In the genomic region with DNA sequence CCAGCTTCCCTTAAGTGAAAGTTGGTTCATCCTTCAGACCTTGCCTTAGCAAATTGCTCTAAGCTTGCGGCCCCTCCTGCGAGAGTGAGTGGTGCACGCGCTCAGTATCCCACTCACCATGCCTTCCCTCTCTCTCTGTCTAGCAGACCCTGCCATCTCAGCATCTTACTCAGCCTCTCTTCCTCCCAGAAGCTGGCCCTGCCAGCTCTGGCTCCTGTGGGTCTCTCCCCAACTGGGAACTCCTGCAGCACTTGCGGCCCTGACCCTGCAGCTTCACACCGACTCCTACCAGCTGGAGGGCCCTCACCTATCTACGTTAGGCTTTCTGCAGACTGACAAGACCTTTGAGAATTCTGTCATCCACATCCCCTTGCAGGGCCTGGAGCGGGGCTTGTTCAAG, we compare ENCODE assay signal across 21 cellular contexts.
"Had no signal": no experiment of that assay in that cellular context is flagged by ENCODE, and none has a peak within 500 bp of the region (broad histone marks: within the 10 kb centered on the region; RNA-seq: fewer than 3 reads in every experiment).

No MANE protein-coding gene starts in this region.

- H3K9me3 ChIP-seq: ovary, sigmoid colon had no signal

- H3K36me3 Mint-ChIP-seq: immature natural killer cell had no signal

- DNase-seq: cerebellar nuclear complex; dorsolateral prefrontal cortex; effector memory CD4-positive, alpha-beta T cell; esophagus squamous epithelium; foreskin fibroblast; glutamatergic neuron; immature natural killer cell; kidney; left cardiac atrium; mesendoderm; naive thymus-derived CD4-positive, alpha-beta T cell; nephron progenitor cell; ovary; sigmoid colon; stimulated activated CD4-positive, alpha-beta T cell treated with anti-CD3 and anti-CD28 coated beads, Interleukin-2, amount 100 ng/mL, for 24 hours; stimulated activated CD4-positive, alpha-beta T cell treated with anti-CD3 and anti-CD28 coated beads, Interleukin-4, amount 100 ng/mL, for 4 hours; stimulated activated naive CD4-positive, alpha-beta T cell; upper lobe of left lung had no signal

- H3K4me1 ChIP-seq: esophagus squamous epithelium, gastroesophageal sphincter, right atrium auricular region, sigmoid colon, upper lobe of left lung had no signal

- H3K9me3 Mint-ChIP-seq: immature natural killer cell had no signal

- ATAC-seq: gastroesophageal sphincter; left cardiac atrium; naive thymus-derived CD4-positive, alpha-beta T cell had no signal

- H3K4me3 ChIP-seq: dorsolateral prefrontal cortex, esophagus squamous epithelium, gastroesophageal sphincter, ovary, right atrium auricular region, sigmoid colon, skin epidermis, upper lobe of left lung had no signal

- H3K4me1 Mint-ChIP-seq: immature natural killer cell; naive thymus-derived CD4-positive, alpha-beta T cell had no signal

- H3K36me3 ChIP-seq: esophagus squamous epithelium, gastroesophageal sphincter, ovary, right atrium auricular region, sigmoid colon, upper lobe of left lung had no signal

- H3K4me3 Mint-ChIP-seq: immature natural killer cell; naive thymus-derived CD4-positive, alpha-beta T cell; nephron progenitor cell had no signal

- H3K27me3 ChIP-seq: dorsolateral prefrontal cortex, esophagus squamous epithelium, gastroesophageal sphincter, ovary, right atrium auricular region, sigmoid colon, upper lobe of left lung had no signal

- H3K27ac Mint-ChIP-seq: immature natural killer cell; naive thymus-derived CD4-positive, alpha-beta T cell had no signal
